Comparison of ENCODE assay signal across 1 cellular context in genomic region chr19:41872775-41873647, GRCh38.
A peak's percentile ranks its signal among the peaks of the same experiment; 100 is the strongest.
TF ChIP-seq lines count a peak whose summit lies in the region.

No MANE protein-coding gene starts in this region.

TF ChIP-seq in HepG2, 621 proteins besides CTCF, POLR2A, EP300 and RAD21 (continues in another document):
- TF ChIP-seq ZNF629 (CRISPR knock-in tag; conservative IDR thresholded peaks at IDR 0.05), result peak; percentile 67
- peak; percentile 99 for TF ChIP-seq RBM22 (optimal IDR thresholded peaks at IDR 0.05; ENCODE audit: low read length)
- TF ChIP-seq SCMH1 (CRISPR knock-in tag; IDR thresholded peaks at IDR 0.05; ENCODE audit: borderline replicate concordance), result no peak
- TF ChIP-seq BRF2 (CRISPR knock-in tag; IDR thresholded peaks at IDR 0.05), result no peak
- TF ChIP-seq YEATS2 (CRISPR knock-in tag; IDR thresholded peaks at IDR 0.05; ENCODE audit: borderline replicate concordance), result no peak
- TF ChIP-seq TRIM24 (CRISPR knock-in tag; IDR thresholded peaks at IDR 0.05), result no peak
- no peak for TF ChIP-seq MAFF (IDR thresholded peaks at IDR 0.05; ENCODE audit: low read depth, low read length)
- peak; percentile 47 for TF ChIP-seq ZFX (CRISPR knock-in tag; IDR thresholded peaks at IDR 0.05; ENCODE audit: low read depth)
- no peak for TF ChIP-seq NCOA1 (CRISPR knock-in tag; IDR thresholded peaks at IDR 0.05)
- TF ChIP-seq POGZ (CRISPR knock-in tag; IDR thresholded peaks at IDR 0.05), result no peak
- no peak for TF ChIP-seq ZBED4 (CRISPR knock-in tag; IDR thresholded peaks at IDR 0.05; ENCODE audit: borderline replicate concordance)
- TF ChIP-seq SALL2 (CRISPR knock-in tag; IDR thresholded peaks at IDR 0.05), result 0 out of 2 replicates have a peak, but pooled peaks have one; percentile 49
- peak; percentile 79; the same call in 1 of the 2 replicates for TF ChIP-seq SSRP1 (CRISPR knock-in tag; IDR thresholded peaks at IDR 0.05)
- TF ChIP-seq TBX2 (CRISPR knock-in tag; IDR thresholded peaks at IDR 0.05; ENCODE audit: borderline replicate concordance), result no peak
- TF ChIP-seq ZNF563 (CRISPR knock-in tag; IDR thresholded peaks at IDR 0.05), result no peak
- TF ChIP-seq SAP130 (CRISPR knock-in tag; IDR thresholded peaks at IDR 0.05; ENCODE audit: low read depth), result 0 out of 2 replicates have a peak, but pooled peaks have one; percentile 22
- TF ChIP-seq ZBTB14 (CRISPR knock-in tag; IDR thresholded peaks at IDR 0.05), result no peak
- no peak for TF ChIP-seq ZNF317 (CRISPR knock-in tag; IDR thresholded peaks at IDR 0.05)
- TF ChIP-seq NONO (IDR thresholded peaks at IDR 0.05), result no peak
- no peak; the same call in 1 of the 2 replicates for TF ChIP-seq NONO (CRISPR knock-in tag; conservative IDR thresholded peaks at IDR 0.05)
- TF ChIP-seq POLR2G (IDR thresholded peaks at IDR 0.05; ENCODE audit: low read depth, low read length), result peak; percentile 75
- TF ChIP-seq TEAD3 (CRISPR knock-in tag; optimal IDR thresholded peaks at IDR 0.05; ENCODE audit: borderline replicate concordance), result peak; percentile 33
- peak; percentile 57; the same call in 1 of the 2 replicates for TF ChIP-seq ZNF574 (CRISPR knock-in tag; IDR thresholded peaks at IDR 0.05)
- TF ChIP-seq FOSL2 (CRISPR knock-in tag; IDR thresholded peaks at IDR 0.05), result 0 out of 2 replicates have a peak, but pooled peaks have one; percentile 6
- TF ChIP-seq WIZ (CRISPR knock-in tag; IDR thresholded peaks at IDR 0.05), result no peak
- no peak for TF ChIP-seq ZNF124 (CRISPR knock-in tag; IDR thresholded peaks at IDR 0.05)
- no peak for TF ChIP-seq ZNF550 (CRISPR knock-in tag; IDR thresholded peaks at IDR 0.05; ENCODE audit: borderline replicate concordance)
- no peak for TF ChIP-seq ZKSCAN8 (CRISPR knock-in tag; IDR thresholded peaks at IDR 0.05; ENCODE audit: borderline replicate concordance)
- TF ChIP-seq BATF2 (CRISPR knock-in tag; IDR thresholded peaks at IDR 0.05), result no peak
- TF ChIP-seq ZNF687 (CRISPR knock-in tag; IDR thresholded peaks at IDR 0.05), result peak; percentile 56
- TF ChIP-seq ZNF883 (CRISPR knock-in tag; IDR thresholded peaks at IDR 0.05; ENCODE audit: not compliant biosample characterization), result no peak
- TF ChIP-seq SP5 (CRISPR knock-in tag; IDR thresholded peaks at IDR 0.05; ENCODE audit: borderline replicate concordance, low read depth), result no peak
- no peak for TF ChIP-seq ZNF567 (CRISPR knock-in tag; IDR thresholded peaks at IDR 0.05; ENCODE audit: borderline replicate concordance)
- TF ChIP-seq ZNF75D (CRISPR knock-in tag; IDR thresholded peaks at IDR 0.05; ENCODE audit: borderline replicate concordance), result no peak
- TF ChIP-seq ASH2L (IDR thresholded peaks at IDR 0.05; ENCODE audit: insufficient read length, low read depth, low read length), result no peak
- TF ChIP-seq NR2F1 (CRISPR knock-in tag; IDR thresholded peaks at IDR 0.05), result no peak; a peak in 1 of 4 replicates
- no peak for TF ChIP-seq ZNF557 (CRISPR knock-in tag; IDR thresholded peaks at IDR 0.05)
- no peak for TF ChIP-seq RCOR2 (CRISPR knock-in tag; IDR thresholded peaks at IDR 0.05)
- TF ChIP-seq IKZF1 (IDR thresholded peaks at IDR 0.05), result no peak
- TF ChIP-seq TFDP1 (CRISPR knock-in tag; IDR thresholded peaks at IDR 0.05; ENCODE audit: borderline replicate concordance), result no peak
- TF ChIP-seq RFXAP (CRISPR knock-in tag; IDR thresholded peaks at IDR 0.05; ENCODE audit: borderline replicate concordance), result 0 out of 2 replicates have a peak, but pooled peaks have one; percentile 22
- no peak for TF ChIP-seq SMARCE1 (IDR thresholded peaks at IDR 0.05; ENCODE audit: borderline replicate concordance)
- TF ChIP-seq RBM39 (IDR thresholded peaks at IDR 0.05; ENCODE audit: low read depth, low read length, poor library complexity, severe bottlenecking), result no peak
- TF ChIP-seq ZNF333 (CRISPR knock-in tag; IDR thresholded peaks at IDR 0.05; ENCODE audit: borderline replicate concordance), result no peak
- no peak for TF ChIP-seq HES4 (CRISPR knock-in tag; IDR thresholded peaks at IDR 0.05; ENCODE audit: borderline replicate concordance)
- TF ChIP-seq ZNF143 (CRISPR knock-in tag; IDR thresholded peaks at IDR 0.05), result no peak
- no peak for TF ChIP-seq NR3C1 (CRISPR knock-in tag; IDR thresholded peaks at IDR 0.05)
